In the genomic region with DNA sequence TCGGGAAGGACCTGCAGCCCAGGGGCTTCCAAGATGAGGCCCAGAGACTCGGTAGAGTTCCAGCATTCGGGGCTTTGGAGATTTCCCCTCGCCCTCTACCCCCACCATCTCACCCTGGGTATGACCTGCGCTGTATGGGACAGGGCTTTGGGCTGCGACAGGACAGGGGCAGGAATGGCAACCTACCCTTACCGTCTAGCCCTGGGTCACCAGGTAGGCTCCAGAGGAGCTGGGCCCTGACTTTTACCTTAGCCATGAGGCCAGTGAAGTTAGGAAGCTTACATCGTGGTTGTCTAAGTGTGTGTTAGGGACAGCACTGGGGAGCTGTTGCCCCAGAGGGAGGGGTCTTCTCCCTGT, we compare ENCODE assay signal across 9 cellular contexts. TPM values are rescaled to one million over a fixed set of nuclear protein-coding genes. Genes with fewer than 3 reads are reported as not detected.
A peak's percentile ranks its signal among the peaks of the same experiment; 100 is the strongest.
DNase-seq lines count a peak whose midpoint lies in the region; ATAC-seq, FAIRE-seq and TF ChIP-seq lines count a peak whose summit lies in the region.
"Had no signal": no experiment of that assay in that cellular context is flagged by ENCODE, and none has a peak within 500 bp of the region (broad histone marks: within the 10 kb centered on the region; RNA-seq: fewer than 3 reads in every experiment).

No MANE protein-coding gene starts in this region.

- peaks cover 61% of the 10 kb centered on the region for H3K36me3 Mint-ChIP-seq in activated T-cell treated with anti-CD3 and anti-CD28 coated beads, Interleukin-2, amount 50 U/mL, for 24 hours (ENCODE audit: low read depth)
- peaks cover 10% of the 10 kb centered on the region for H3K36me3 Mint-ChIP-seq in brain
- H3K36me3 Mint-ChIP-seq in memory B cell = peaks cover 17% of the 10 kb centered on the region

- H3K9me3 ChIP-seq in transverse colon = no peaks in the 10 kb centered on the region

- no peaks in the 10 kb centered on the region for H3K36me3 ChIP-seq in transverse colon

- TF ChIP-seq CTCF in brain (conservative IDR thresholded peaks at IDR 0.05) (no peak), transverse colon (IDR thresholded peaks at IDR 0.05) (no peak)

- no peak for TF ChIP-seq POLR2A in transverse colon (IDR thresholded peaks at IDR 0.05)

- no peak for FAIRE-seq in RCC 7860 (lab: Jason Lieb, UNC)

- peaks cover 85% of the 10 kb centered on the region for H3K4me1 Mint-ChIP-seq in activated T-cell treated with anti-CD3 and anti-CD28 coated beads, Interleukin-2, amount 50 U/mL, for 24 hours (ENCODE audit: low read depth)
- peaks cover 22% of the 10 kb centered on the region for H3K4me1 Mint-ChIP-seq in brain
- H3K4me1 Mint-ChIP-seq in memory B cell = peaks cover 48% of the 10 kb centered on the region

- ATAC-seq in memory B cell (ENCODE audit: low read depth) = peak; percentile 6

- H3K27me3 Mint-ChIP-seq in activated T-cell treated with anti-CD3 and anti-CD28 coated beads, Interleukin-2, amount 50 U/mL, for 24 hours = no peaks in the 10 kb centered on the region
- H3K27me3 Mint-ChIP-seq in brain (peaks cover 46% of the 10 kb centered on the region), memory B cell (no peaks in the 10 kb centered on the region)

- peak overlapping the region; percentile 93 for H3K27ac Mint-ChIP-seq in activated T-cell treated with anti-CD3 and anti-CD28 coated beads, Interleukin-2, amount 50 U/mL, for 24 hours
- H3K27ac Mint-ChIP-seq in brain (peak overlapping the region in 3 of 5 experiments; percentile 24 to 38 (median 34)), memory B cell (peak overlapping the region; percentile 85)

- no peaks in the 10 kb centered on the region for H3K27me3 ChIP-seq in transverse colon

- no peak for TF ChIP-seq EP300 in transverse colon (IDR thresholded peaks at IDR 0.05; ENCODE audit: low read depth)

- intact Hi-C loops in transverse colon (cut with DNase I; ENCODE audit: low total_unique reads) = no loop called here

- H3K9me3 Mint-ChIP-seq in activated T-cell treated with anti-CD3 and anti-CD28 coated beads, Interleukin-2, amount 50 U/mL, for 24 hours = no peaks in the 10 kb centered on the region
- H3K9me3 Mint-ChIP-seq in brain (peaks cover 0 to 8% (median 6%) of the 10 kb centered on the region in 5 experiments), memory B cell (no peaks in the 10 kb centered on the region)

- peak overlapping the region; percentile 33 to 62 (median 50) for H3K4me3 ChIP-seq in transverse colon

- peak overlapping the region; percentile 83 to 92 (median 85) for H3K27ac ChIP-seq in transverse colon

- peak overlapping the region; percentile 90 for H3K4me3 Mint-ChIP-seq in activated T-cell treated with anti-CD3 and anti-CD28 coated beads, Interleukin-2, amount 50 U/mL, for 24 hours
- peak overlapping the region; percentile 64 to 72 (median 70) for H3K4me3 Mint-ChIP-seq in brain
- H3K4me3 Mint-ChIP-seq in memory B cell = peak overlapping the region; percentile 85

- no peak for DNase-seq in activated T-cell treated with anti-CD3 and anti-CD28 coated beads, Interleukin-2, amount 50 U/mL, for 24 hours
- DNase-seq in activated T-cell treated with anti-CD3 and anti-CD28 coated beads, Interleukin-2, amount 50 U/mL, for 1 hour = no peak
- DNase-seq in memory B cell (ENCODE audit: low spot score in 2 of 2) (no peak), transverse colon (no peak), SHP77 treated with DMSO at 0.1 percent for 48 hours (lab: John Stamatoyannopoulos, UW) (no peak), RCC 7860 (ENCODE audit: low spot score) (no peak), putamen (ENCODE audit: low spot score) (no peak)

- 27% methylated on average over 8 of the region's 8 CpGs; no CpG with 5 or more reads in 1 of the 2 donors for WGBS in transverse colon (ENCODE audit: low coverage in 1 of 2), 2 donors

- in situ Hi-C loops in transverse colon (cut with MboI; ENCODE audit: low pct_ligation_motif_present in 1 of 4, low pct_unique_long_range_greater_than_20kb in 1 of 4, low sequenced_read_pairs in 3 of 4) = loop anchor here in 2 of 4 donors (25.0 kb wide), 1 partner anchor 91 kb away; no protein-coding TSS in a partner anchor

- H3K4me1 ChIP-seq in transverse colon = peaks cover 0 to 23% (median 9%) of the 10 kb centered on the region in 4 donors

RNA-seq across cellular contexts. Expression of a gene that starts 0.7 kb away (rescaled TPM):
- polyA plus RNA-seq in brain (ENCODE audit: insufficient read depth, low read depth, low replicate concordance) = 15.2 TPM
- 1 to 10 TPM; 2.0 to 8.4 (median 6.2) TPM for total RNA-seq in transverse colon

RNA-seq across cellular contexts. Expression of a gene that starts 7.3 kb away (rescaled TPM):
- polyA plus RNA-seq in brain (ENCODE audit: insufficient read depth, low read depth, low replicate concordance) = 49.4 TPM
- 10 to 100 TPM; 29.9 to 82.7 (median 61.0) TPM for total RNA-seq in transverse colon

RNA-seq across cellular contexts. Expression of a gene that starts 20.8 kb away (rescaled TPM):
- polyA plus RNA-seq in brain (ENCODE audit: insufficient read depth, low read depth, low replicate concordance) = 0.19 TPM
- total RNA-seq in transverse colon = under 1 TPM in 1 of 4 donors, not detected in 3; 0.16 TPM
- total RNA-seq: SK-MEL-5 had no signal

RNA-seq across cellular contexts. Expression of a gene that starts 32.2 kb away (rescaled TPM):
- 66.7 TPM for polyA plus RNA-seq in brain (ENCODE audit: insufficient read depth, low read depth, low replicate concordance)
- 10 to 100 TPM; 14.6 to 44.9 (median 40.8) TPM for total RNA-seq in transverse colon

RNA-seq across cellular contexts. Expression of a gene that starts 41.4 kb away (rescaled TPM):
- polyA plus RNA-seq in brain (ENCODE audit: insufficient read depth, low read depth, low replicate concordance) = 2.6 TPM
- 100 to 1,000 TPM in 1 of 4 donors, 10 to 100 TPM in 3; 43.7 to 118 (median 73.7) TPM for total RNA-seq in transverse colon

Comparison
In these comparisons a context has a peak if more than half of its experiments do, and no peak if none do; other contexts are left out.
1. H3K27ac Mint-ChIP-seq: peak in every context shown above with its lines; median percentile 93 in activated T-cell treated with anti-CD3 and anti-CD28 coated beads, Interleukin-2, amount 50 U/mL, for 24 hours; 85 in memory B cell; 34 in brain.